Comparison of ENCODE assay signal across 20 cellular contexts in the genomic region with DNA sequence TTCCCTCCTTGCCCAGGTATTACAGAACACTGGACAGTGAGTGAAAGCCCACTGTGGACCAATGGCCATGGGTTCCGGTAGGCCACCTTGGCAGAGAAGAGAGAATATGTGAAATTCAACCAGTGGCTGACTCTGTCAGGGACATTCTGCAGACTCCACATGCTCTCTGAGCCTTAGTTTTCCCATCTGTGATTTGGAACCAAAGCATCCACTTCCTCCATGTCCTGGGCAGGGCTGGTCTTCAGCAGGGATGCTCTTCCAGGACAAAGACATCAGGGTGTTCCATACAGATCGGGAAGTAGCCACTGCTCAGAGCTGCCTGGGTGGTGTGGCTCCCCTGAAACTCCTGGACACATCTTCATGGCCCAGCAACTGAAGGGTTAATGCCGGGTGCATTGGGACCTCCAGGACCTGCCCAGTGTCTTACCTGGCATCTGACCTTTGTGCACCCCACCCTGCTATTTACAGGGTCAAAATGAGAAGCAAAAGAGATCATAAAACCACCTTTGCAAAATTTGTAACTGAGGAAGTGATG. TPM values are rescaled to one million over a fixed set of nuclear protein-coding genes. Genes with fewer than 3 reads are reported as not detected.
DNase-seq lines count a peak whose midpoint lies in the region; ATAC-seq, FAIRE-seq and TF ChIP-seq lines count a peak whose summit lies in the region.
"Had no signal": no experiment of that assay in that cellular context is flagged by ENCODE, and none has a peak within 500 bp of the region (broad histone marks: within the 10 kb centered on the region; RNA-seq: fewer than 3 reads in every experiment).

No MANE protein-coding gene starts in this region.

- no peak for TF ChIP-seq EP300 in H1 (IDR thresholded peaks at IDR 0.05; ENCODE audit: borderline replicate concordance in 1 of 2, low read depth in 2 of 2, low read length in 2 of 2)

- H4K91ac ChIP-seq in H1 (replicated peaks; ENCODE audit: insufficient read length, low read length) = no peak overlapping the region

- CTCF ChIA-PET in activated CD8-positive, alpha-beta memory T cell treated with anti-CD3 and anti-CD28 coated beads, Interleukin-2, amount 10 ng/mL, durations not matched to agents 7 days and 5 days (lab: Charles Lee) = interaction anchor here (0.6 to 3.4 kb wide), 39 partner anchors 8 to 468 kb away, joined by 3 to 31 read pairs (median 4); a partner anchor contains a TSS
- CTCF ChIA-PET in H1 (lab: Charles Lee; ENCODE audit: partially characterized antibody) = interaction anchor here (0.6 to 5.5 kb wide), 59 partner anchors 8 to 478 kb away, joined by 3 to 40 read pairs (median 6); a partner anchor contains a TSS

- H3K79me1 ChIP-seq in H1 (ENCODE audit: low read depth, low read length) = no peaks in the 10 kb centered on the region

- POLR2A ChIA-PET in H1 (lab: Charles Lee; ENCODE audit: partially characterized antibody) = interaction anchor here (1.0 kb wide), 1 partner anchor 206 kb away, joined by 3 read pairs; no protein-coding TSS in a partner anchor

- TF ChIP-seq CTCF in Loucy (conservative IDR thresholded peaks at IDR 0.05; ENCODE audit: low read length) (no peak), H1 (IDR thresholded peaks at IDR 0.05; ENCODE audit: control extremely low read depth in 1 of 3, insufficient read depth in 1 of 3, low read depth in 1 of 3, low read length in 3 of 3) (no peak), osteoblast (IDR thresholded peaks at IDR 0.05; ENCODE audit: extremely low read depth, low read depth, low read length) (no peak)

- no peak overlapping the region for H2AK5ac ChIP-seq in H1 (ENCODE audit: low read depth, low read length)

- H3K4me2 ChIP-seq in Loucy (ENCODE audit: low read depth, low read length, poor library complexity, severe bottlenecking) = peak overlapping the region; percentile 29
- H3K4me2 ChIP-seq in H1 (ENCODE audit: insufficient read depth in 1 of 2, low read depth in 2 of 2, low read length in 2 of 2) = no peak overlapping the region
- no peak overlapping the region for H3K4me2 ChIP-seq in osteoblast (ENCODE audit: insufficient read depth, low read length)

- 90% methylated on average over 3 of the region's 3 CpGs; no CpG with 5 or more reads in 1 of the 2 experiments for WGBS in H1 (ENCODE audit: extremely low coverage in 1 of 2, insufficient coverage in 1 of 2, insufficient read length in 1 of 2, insufficient replicate concordance in 2 of 2, low coverage in 1 of 2, low lambda C conversion rate in 2 of 2, missing lambda C conversion rate in 1 of 2), 2 experiments

- H2BK120ac ChIP-seq in H1 (replicated peaks; ENCODE audit: low read depth, low read length) = peak overlapping the region; percentile 75

- H3K4me3 ChIP-seq in Loucy (ENCODE audit: low read length, poor library complexity, severe bottlenecking) = no peak overlapping the region
- no peak overlapping the region for H3K4me3 ChIP-seq in H1 (ENCODE audit: extremely low read depth in 1 of 4, insufficient read depth in 2 of 4, low read depth in 3 of 4, low read length in 4 of 4)
- no peak overlapping the region for H3K4me3 ChIP-seq in osteoblast (ENCODE audit: insufficient read depth, low read length)
- H3K4me3 ChIP-seq: Peyer's patch, SK-N-MC had no signal

- H3F3A ChIP-seq in Loucy (ENCODE audit: low read depth) = no peaks in the 10 kb centered on the region

- no peak overlapping the region for H3K56ac ChIP-seq in H1 (replicated peaks; ENCODE audit: insufficient read length, low read depth, low read length)

- H3K4me3 Mint-ChIP-seq in activated CD8-positive, alpha-beta memory T cell treated with anti-CD3 and anti-CD28 coated beads, Interleukin-2, amount 10 ng/mL, durations not matched to agents 7 days and 5 days = no peak overlapping the region
- H3K4me3 Mint-ChIP-seq: CD14-positive monocyte had no signal

- H3K14ac ChIP-seq in H1 (ENCODE audit: insufficient read length) = no peak overlapping the region

- peaks cover 1% of the 10 kb centered on the region for H3K4me1 Mint-ChIP-seq in activated CD8-positive, alpha-beta memory T cell treated with anti-CD3 and anti-CD28 coated beads, Interleukin-2, amount 10 ng/mL, durations not matched to agents 7 days and 5 days

- H2BK12ac ChIP-seq in H1 (ENCODE audit: low read depth, low read length) = peak overlapping the region; percentile 29; the same call in 1 of the 2 replicates

- H2AFZ ChIP-seq in Loucy (ENCODE audit: low read length) = peak overlapping the region; percentile 82
- H2AFZ ChIP-seq in H1 (ENCODE audit: low read length) = no peak overlapping the region
- no peak overlapping the region for H2AFZ ChIP-seq in osteoblast (ENCODE audit: low read length)

- H2BK5ac ChIP-seq in H1 (ENCODE audit: low read depth, low read length) = no peak overlapping the region

- peak; percentile 22 for ATAC-seq in activated CD8-positive, alpha-beta memory T cell treated with anti-CD3 and anti-CD28 coated beads, Interleukin-2, amount 10 ng/mL, durations not matched to agents 7 days and 5 days
- no peak for ATAC-seq in GM19397 (IDR thresholded peaks at IDR 0.05; ENCODE audit: unreplicated experiment)

- no peak overlapping the region for H4K5ac ChIP-seq in H1 (ENCODE audit: insufficient read length, low read depth, low read length)

- no peak for TF ChIP-seq POLR2A in H1 (IDR thresholded peaks at IDR 0.05; ENCODE audit: control extremely low read depth in 1 of 2, low read depth in 2 of 2, low read length in 2 of 2)

- DNase-seq in activated CD8-positive, alpha-beta memory T cell treated with anti-CD3 and anti-CD28 coated beads, Interleukin-2, amount 10 ng/mL, durations not matched to agents 7 days and 5 days = no peak
- no peak for DNase-seq in activated CD8-positive, alpha-beta memory T cell treated with anti-CD3 and anti-CD28 coated beads, Interleukin-2, amount 50 U/mL, for 48 hours
- DNase-seq in H1 (ENCODE audit: low read depth in 1 of 2, low spot score in 2 of 2) (no peak), osteoblast (ENCODE audit: insufficient read length, low spot score, missing footprints) (peak; percentile 54), T-helper 2 cell (no peak)
- no peak for DNase-seq in stimulated activated CD8-positive, alpha-beta memory T cell treated with anti-CD3 and anti-CD28 coated beads, Interleukin-4, amount 100 ng/mL, for 48 hours
- DNase-seq: NCI-H446 treated with DMSO at 0.1 percent for 48 hours, SIG-M5 had no signal

- H3K18ac ChIP-seq in H1 (ENCODE audit: extremely low read depth, low read length) = no peak overlapping the region

- H3K9ac ChIP-seq in Loucy (ENCODE audit: low read depth, low read length, poor library complexity, severe bottlenecking) (no peak overlapping the region), H1 (replicated peaks in 1 of 4; ENCODE audit: extremely low read depth in 1 of 4, low read depth in 3 of 4, low read length in 3 of 4) (no peak overlapping the region)

- no peak overlapping the region for H3K27ac Mint-ChIP-seq in activated CD8-positive, alpha-beta memory T cell treated with anti-CD3 and anti-CD28 coated beads, Interleukin-2, amount 10 ng/mL, durations not matched to agents 7 days and 5 days
- H3K27ac Mint-ChIP-seq: CD14-positive monocyte; CD8-positive, alpha-beta memory T cell had no signal

- no peak overlapping the region for H3K27ac ChIP-seq in H1 (ENCODE audit: low read depth, low read length)
- H3K27ac ChIP-seq in osteoblast (ENCODE audit: low read depth, low read length) = no peak overlapping the region
- H3K27ac ChIP-seq: 22Rv1, Peyer's patch, SK-N-MC had no signal

- H4K8ac ChIP-seq in H1 (ENCODE audit: extremely low read depth, insufficient read depth, low read length) = no peak overlapping the region

- no peaks in the 10 kb centered on the region for H3K36me3 Mint-ChIP-seq in activated CD8-positive, alpha-beta memory T cell treated with anti-CD3 and anti-CD28 coated beads, Interleukin-2, amount 10 ng/mL, durations not matched to agents 7 days and 5 days
- H3K36me3 Mint-ChIP-seq: CD14-positive monocyte; CD8-positive, alpha-beta memory T cell had no signal

- H3K27me3 ChIP-seq in Loucy (ENCODE audit: insufficient read depth, low read length, poor library complexity, severe bottlenecking) (no peaks in the 10 kb centered on the region), H1 (replicated peaks in 1 of 4; ENCODE audit: control insufficient read depth in 3 of 4, extremely low read depth in 1 of 4, insufficient read depth in 3 of 4, low read length in 3 of 4) (no peaks in the 10 kb centered on the region), osteoblast (ENCODE audit: insufficient read depth, low read length) (peaks cover 17% of the 10 kb centered on the region)
- H3K27me3 ChIP-seq: Peyer's patch had no signal

- peak overlapping the region; percentile 28 for H3K4ac ChIP-seq in H1 (replicated peaks; ENCODE audit: insufficient read length, low read depth, low read length)

- H3K9me3 ChIP-seq in Loucy (ENCODE audit: insufficient read depth, low read depth, low read length) (no peaks in the 10 kb centered on the region), H1 (ENCODE audit: insufficient read depth in 2 of 2, low read depth in 1 of 2, low read length in 1 of 2) (peaks cover 7 to 10% of the 10 kb centered on the region in 2 experiments), osteoblast (ENCODE audit: low read depth, low read length) (no peaks in the 10 kb centered on the region)
- H3K9me3 ChIP-seq: BE2C, Peyer's patch had no signal

- FAIRE-seq in H1 (lab: Jason Lieb, UNC) = no peak

- H2BK20ac ChIP-seq in H1 (ENCODE audit: low read length) = no peak overlapping the region

- H3K79me2 ChIP-seq in Loucy (ENCODE audit: insufficient read depth, low read length) (no peaks in the 10 kb centered on the region), H1 (ENCODE audit: control insufficient read depth in 1 of 2, insufficient read depth in 2 of 2, low read length in 2 of 2) (no peaks in the 10 kb centered on the region), osteoblast (ENCODE audit: insufficient read depth, low read length) (no peaks in the 10 kb centered on the region)

- no peaks in the 10 kb centered on the region for H3K9me3 Mint-ChIP-seq in activated CD8-positive, alpha-beta memory T cell treated with anti-CD3 and anti-CD28 coated beads, Interleukin-2, amount 10 ng/mL, durations not matched to agents 7 days and 5 days (ENCODE audit: low read depth)
- H3K9me3 Mint-ChIP-seq: CD8-positive, alpha-beta memory T cell had no signal

- no peak for TF ChIP-seq RAD21 in H1 (IDR thresholded peaks at IDR 0.05 in 1 of 2, conservative IDR thresholded peaks at IDR 0.05 in 1 of 2; ENCODE audit: low read depth in 2 of 2, low read length in 2 of 2)

- peaks cover 5% of the 10 kb centered on the region for H3K4me1 ChIP-seq in Loucy (ENCODE audit: insufficient read depth, low read length, poor library complexity, severe bottlenecking)
- no peaks in the 10 kb centered on the region; a peak in 3 of 7 replicates for H3K4me1 ChIP-seq in H1 (replicated peaks in 1 of 4; ENCODE audit: control insufficient read depth in 3 of 4, insufficient read depth in 4 of 4, low read length in 3 of 4)
- peaks cover 3% of the 10 kb centered on the region for H3K4me1 ChIP-seq in osteoblast (ENCODE audit: insufficient read depth, low read length)
- H3K4me1 ChIP-seq: BE2C had no signal

- H2BK15ac ChIP-seq in H1 (ENCODE audit: low read length) = 0 out of 2 replicates have a peak overlapping the region, but pooled peaks have one; percentile 12

- H3K23me2 ChIP-seq in H1 (ENCODE audit: low read depth, low read length) = no peaks in the 10 kb centered on the region

- peaks cover 13% of the 10 kb centered on the region for H3K27me3 Mint-ChIP-seq in activated CD8-positive, alpha-beta memory T cell treated with anti-CD3 and anti-CD28 coated beads, Interleukin-2, amount 10 ng/mL, durations not matched to agents 7 days and 5 days

- no peaks in the 10 kb centered on the region for H3K9me2 ChIP-seq in Loucy (replicated peaks; ENCODE audit: low read depth, low read length)

- H3K36me3 ChIP-seq in Loucy (ENCODE audit: insufficient read depth, low read length) = no peaks in the 10 kb centered on the region
- no peaks in the 10 kb centered on the region for H3K36me3 ChIP-seq in H1 (ENCODE audit: control insufficient read depth in 2 of 4, insufficient read depth in 4 of 4, low read length in 3 of 4)
- no peaks in the 10 kb centered on the region for H3K36me3 ChIP-seq in osteoblast (ENCODE audit: insufficient read depth, low read length)
- H3K36me3 ChIP-seq: BE2C, Peyer's patch had no signal

- no peak overlapping the region for H3K23ac ChIP-seq in H1 (ENCODE audit: insufficient read length)

- no peaks in the 10 kb centered on the region for H4K20me1 ChIP-seq in Loucy (ENCODE audit: insufficient read depth, low read length, poor library complexity, severe bottlenecking)
- H4K20me1 ChIP-seq in H1 (replicated peaks in 1 of 2; ENCODE audit: control insufficient read depth in 1 of 2, insufficient read depth in 2 of 2, low read length in 2 of 2) = no peaks in the 10 kb centered on the region
- H4K20me1 ChIP-seq in osteoblast (ENCODE audit: insufficient read depth, low read length) = no peaks in the 10 kb centered on the region

RNA-seq across cellular contexts. Expression of a gene that starts 28.3 kb away (rescaled TPM):
- under 1 TPM in 1 of 2 experiments, not detected in 1; 0.06 TPM for total RNA-seq in activated CD8-positive, alpha-beta memory T cell treated with anti-CD3 and anti-CD28 coated beads, Interleukin-2, amount 10 ng/mL, durations not matched to agents 7 days and 5 days
- total RNA-seq in H1 (2021; fragmentation: NEBNext Ultra II Directional; extraction: Animal tissue kit (Norgen Biotek cat#: 25700)) = not detected in 2 replicates
- 0.05 and 0.16 TPM in 2 replicates for polyA plus RNA-seq in H1 (2011; rRNA removed)
- 0.08 TPM for polyA plus RNA-seq in H1 (2011; cell fraction: cytosol; rRNA removed)
- 0.21 TPM for polyA plus RNA-seq in H1 (2011; cell fraction: nucleus; rRNA removed)
- 0.07 to 0.17 TPM in 2 of 4 replicates, not detected in the others for polyA plus RNA-seq in H1 (2012, experiment 1 of 2)
- polyA plus RNA-seq in H1 (2012, experiment 2 of 2) = not detected
- 0.24 TPM for polyA plus RNA-seq in H1 (2013, experiment 1 of 2)
- polyA plus RNA-seq in H1 (2013, experiment 2 of 2) = 0.33 TPM
- 0.12 and 0.25 TPM in 2 replicates for polyA minus RNA-seq in H1 (2011; rRNA and poly(A)+ RNA removed)
- polyA minus RNA-seq in H1 (2011; cell fraction: cytosol; rRNA and poly(A)+ RNA removed) = not detected
- not detected for polyA minus RNA-seq in H1 (2011; cell fraction: nucleus; rRNA and poly(A)+ RNA removed)
- under 0.01 TPM in 1 of 2 replicates, not detected in the other for total RNA-seq in osteoblast
- total RNA-seq: Calu3; CD8-positive, alpha-beta memory T cell; H4; HT-29; MCF 10A; Peyer's patch had no signal
